ENCODE assay signal across 21 cellular contexts in genomic region chr2:8394569-8395359, GRCh38.
A peak's percentile ranks its signal among the peaks of the same experiment; 100 is the strongest.
DNase-seq lines count a peak whose midpoint lies in the region; ATAC-seq and TF ChIP-seq lines count a peak whose summit lies in the region.
"Had no signal": no experiment of that assay in that cellular context is flagged by ENCODE, and none has a peak within 500 bp of the region (broad histone marks: within the 10 kb centered on the region; RNA-seq: fewer than 3 reads in every experiment).

No MANE protein-coding gene starts in this region.

- H4K91ac ChIP-seq in neuronal stem cell (ENCODE audit: low read depth, low read length, poor library complexity), result no peak overlapping the region

- TF ChIP-seq POLR2A in Peyer's patch (IDR thresholded peaks at IDR 0.05), result no peak

- no peak overlapping the region for H3K14ac ChIP-seq in neuronal stem cell (ENCODE audit: low read length)

- H3K27ac Mint-ChIP-seq in effector memory CD8-positive, alpha-beta T cell, result peak overlapping the region; percentile 1 to 66
- H3K27ac Mint-ChIP-seq: GM23338 had no signal

- WGBS in neuronal stem cell (ENCODE audit: extremely low coverage in 2 of 2, insufficient read length in 2 of 2, insufficient replicate concordance in 1 of 2), 2 donors, result no CpG with 5 or more reads among the region's 9 CpGs

- H4K20me1 ChIP-seq in BLaER1 (no peaks in the 10 kb centered on the region), DND-41 (ENCODE audit: insufficient read depth, low read length) (no peaks in the 10 kb centered on the region)

- no peak overlapping the region for H2BK120ac ChIP-seq in neuronal stem cell (ENCODE audit: low read depth, low read length)

- H2BK12ac ChIP-seq in neuronal stem cell (ENCODE audit: low read length), result no peak overlapping the region

- no peak overlapping the region for H3K4me3 Mint-ChIP-seq in effector memory CD8-positive, alpha-beta T cell
- H3K4me3 Mint-ChIP-seq: CD8-positive, alpha-beta memory T cell; GM23338 had no signal

- DNase-seq in DND-41 (no peak), neuronal stem cell (ENCODE audit: low spot score) (no peak), SHP77 treated with DMSO at 0.1 percent for 48 hours (lab: John Stamatoyannopoulos, UW) (no peak), Peyer's patch (no peak), left colon (no peak)
- DNase-seq in effector memory CD8-positive, alpha-beta T cell, result no peak
- DNase-seq: Calu3; CD8-positive, alpha-beta memory T cell; DMS153; HCEC 1CT; Karpas-422; NCI-H1048; NCI-H1417 treated with DMSO at 0.1 percent for 48 hours; NCI-H187; NCI-H446; NCI-H526; OCI-M1 had no signal

- no peak overlapping the region for H3K23ac ChIP-seq in neuronal stem cell (ENCODE audit: low read depth, low read length, poor library complexity)

- H2BK5ac ChIP-seq in neuronal stem cell (ENCODE audit: low read length), result no peak overlapping the region

- H3K18ac ChIP-seq in neuronal stem cell (ENCODE audit: low read length), result no peak overlapping the region

- H3K4me1 ChIP-seq in BLaER1 (peaks cover 31% of the 10 kb centered on the region), DND-41 (ENCODE audit: insufficient read depth, low read length) (peaks cover 11% of the 10 kb centered on the region), neuronal stem cell (ENCODE audit: control insufficient read depth in 2 of 2, insufficient read depth in 1 of 2, low read depth in 1 of 2, low read length in 2 of 2) (peaks cover 0 to 9% of the 10 kb centered on the region in 2 donors), Peyer's patch (no peaks in the 10 kb centered on the region)

- no peaks in the 10 kb centered on the region for H3K9me3 Mint-ChIP-seq in effector memory CD8-positive, alpha-beta T cell
- H3K9me3 Mint-ChIP-seq: CD8-positive, alpha-beta memory T cell had no signal

- H3K36me3 ChIP-seq in BLaER1 (no peaks in the 10 kb centered on the region), DND-41 (ENCODE audit: insufficient read depth, low read length) (no peaks in the 10 kb centered on the region), neuronal stem cell (replicated peaks in 1 of 2; ENCODE audit: control insufficient read depth in 2 of 2, insufficient read depth in 2 of 2, low read length in 2 of 2) (peaks cover 0 to 5% of the 10 kb centered on the region in 2 donors), Peyer's patch (no peaks in the 10 kb centered on the region)

- intact Hi-C loops in left colon (cut with DNase I, micrococcal nuclease), result no loop called here

- TF ChIP-seq CTCF in DND-41 (IDR thresholded peaks at IDR 0.05; ENCODE audit: borderline replicate concordance, extremely low read depth, low read length, poor library complexity, severe bottlenecking), result no peak
- no peak for TF ChIP-seq CTCF in Peyer's patch (IDR thresholded peaks at IDR 0.05)

- peak overlapping the region; percentile 74 for H2BK15ac ChIP-seq in neuronal stem cell (ENCODE audit: low read length)

- H2AFZ ChIP-seq in DND-41 (ENCODE audit: low read depth, low read length) (no peak overlapping the region), neuronal stem cell (ENCODE audit: low read length) (no peak overlapping the region)
- H2AFZ ChIP-seq: GM23338 had no signal

- no peaks in the 10 kb centered on the region for H3K9me3 ChIP-seq in BLaER1
- H3K9me3 ChIP-seq in DND-41 (ENCODE audit: insufficient read depth, low read length, severe bottlenecking), result no peaks in the 10 kb centered on the region
- H3K9me3 ChIP-seq in neuronal stem cell (replicated peaks in 1 of 2; ENCODE audit: control insufficient read depth in 2 of 2, insufficient read depth in 1 of 2, low read depth in 1 of 2, low read length in 2 of 2), result peaks cover 0 to 6% of the 10 kb centered on the region in 2 donors
- H3K9me3 ChIP-seq in Peyer's patch, result no peaks in the 10 kb centered on the region

- peaks cover 4% of the 10 kb centered on the region for H3K79me1 ChIP-seq in neuronal stem cell (ENCODE audit: low read depth, low read length)

- ATAC-seq in DND-41 (ENCODE audit: insufficient read depth, low read depth) (no peak), left colon (no peak)
- no peak for ATAC-seq in effector memory CD8-positive, alpha-beta T cell (replicated peaks)
- ATAC-seq: GM23338, Right ventricle myocardium inferior had no signal

- H3K27me3 ChIP-seq in BLaER1, result no peaks in the 10 kb centered on the region
- no peaks in the 10 kb centered on the region for H3K27me3 ChIP-seq in DND-41 (ENCODE audit: insufficient read depth, low read length, poor library complexity)
- peaks cover 0 to 4% (median 0%) of the 10 kb centered on the region in 3 experiments for H3K27me3 ChIP-seq in neuronal stem cell (ENCODE audit: control insufficient read depth in 3 of 3, insufficient read depth in 3 of 3, low read depth in 1 of 3, low read length in 3 of 3)
- no peaks in the 10 kb centered on the region for H3K27me3 ChIP-seq in Peyer's patch

- H3K4me2 ChIP-seq in BLaER1 (peak overlapping the region; percentile 74), DND-41 (ENCODE audit: insufficient read depth, low read length) (no peak overlapping the region), neuronal stem cell (ENCODE audit: insufficient read depth, low read length, poor library complexity, severe bottlenecking) (no peak overlapping the region)
- H3K4me2 ChIP-seq: GM23338 had no signal

- H3K9ac ChIP-seq in BLaER1 (no peak overlapping the region), DND-41 (ENCODE audit: low read depth, low read length) (no peak overlapping the region), neuronal stem cell (ENCODE audit: low read depth, low read length, poor library complexity) (no peak overlapping the region)

- peaks cover 7% of the 10 kb centered on the region for H3K36me3 Mint-ChIP-seq in effector memory CD8-positive, alpha-beta T cell (ENCODE audit: insufficient read depth)
- H3K36me3 Mint-ChIP-seq: CD8-positive, alpha-beta memory T cell had no signal

- H3K27ac ChIP-seq in BLaER1 (peak overlapping the region; percentile 42), DND-41 (ENCODE audit: low read length) (peak overlapping the region; percentile 22; the same call in 1 of the 2 replicates), neuronal stem cell (replicated peaks; ENCODE audit: low read length) (no peak overlapping the region), Peyer's patch (no peak overlapping the region)
- H3K27ac ChIP-seq: C4-2B had no signal

- peaks cover 20 to 27% of the 10 kb centered on the region in 2 donors for H3K4me1 Mint-ChIP-seq in effector memory CD8-positive, alpha-beta T cell (ENCODE audit: low read depth in 2 of 2)

- H3K4me3 ChIP-seq in BLaER1 (no peak overlapping the region), DND-41 (ENCODE audit: low read depth in 1 of 2, low read length in 2 of 2) (no peak overlapping the region), neuronal stem cell (ENCODE audit: low read length in 2 of 2) (no peak overlapping the region), Peyer's patch (no peak overlapping the region)
- H3K4me3 ChIP-seq: GM23338 had no signal

- no peaks in the 10 kb centered on the region for H3K27me3 Mint-ChIP-seq in effector memory CD8-positive, alpha-beta T cell

- H3K79me2 ChIP-seq in DND-41 (ENCODE audit: insufficient read depth, low read length), result no peaks in the 10 kb centered on the region

- H3K4ac ChIP-seq in neuronal stem cell (ENCODE audit: low read length), result no peak overlapping the region

- H4K8ac ChIP-seq in neuronal stem cell (ENCODE audit: low read depth, low read length), result no peak overlapping the region

- peak overlapping the region; percentile 65 for H2AK5ac ChIP-seq in neuronal stem cell (ENCODE audit: low read depth, low read length)

Comparison
In these comparisons a context has a peak if more than half of its experiments do, and no peak if none do; other contexts are left out.
1. H3K27ac ChIP-seq: peak in BLaER1 (single experiment) and DND-41 (single experiment); none in neuronal stem cell (single experiment) and Peyer's patch (0 of 4).